In the genomic region with DNA sequence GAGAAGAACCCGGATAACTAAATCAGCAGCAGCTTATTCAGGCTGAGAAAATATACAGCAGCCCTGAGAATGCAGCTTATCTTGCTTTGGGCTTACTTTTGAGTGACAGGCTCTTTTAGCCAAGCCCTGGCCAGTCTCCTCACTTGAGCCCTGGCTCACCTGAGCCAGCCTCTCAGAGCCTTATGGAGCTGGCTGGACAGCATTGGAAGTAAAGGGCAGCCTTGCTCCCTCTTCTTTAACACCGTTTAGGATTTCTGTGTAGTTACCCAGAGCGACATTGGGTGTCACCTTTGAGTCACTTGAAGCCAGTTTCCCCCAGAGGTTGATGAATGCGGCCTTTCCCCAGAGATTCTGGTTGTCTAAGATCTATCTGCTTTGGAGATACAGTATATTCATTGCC, we compare ENCODE assay signal across 8 cellular contexts. TPM values are rescaled to one million over a fixed set of nuclear protein-coding genes. Genes with fewer than 3 reads are reported as not detected.
DNase-seq lines count a peak whose midpoint lies in the region; ATAC-seq and TF ChIP-seq lines count a peak whose summit lies in the region.

No MANE protein-coding gene starts in this region.

- in situ Hi-C loops in astrocyte of the spinal cord (cut with HindIII; ENCODE audit: low sequenced_read_pairs) = no loop called here

- TF ChIP-seq CTCF in astrocyte of the spinal cord (IDR thresholded peaks at IDR 0.05; ENCODE audit: low read depth, low read length) = peak; percentile 50
- peak in 4 of 6 experiments; percentile 53 to 75 (median 62) for TF ChIP-seq CTCF in thyroid gland (IDR thresholded peaks at IDR 0.05)

- H3K27me3 ChIP-seq in thyroid gland = no peaks in the 10 kb centered on the region

- DNase-seq in Right ventricle myocardium inferior (ENCODE audit: missing footprints) (no peak), cardiac septum (ENCODE audit: low spot score) (no peak), NCI-H526 treated with DMSO at 0.1 percent for 48 hours (lab: John Stamatoyannopoulos, UW) (peak; percentile 41), astrocyte of the spinal cord (ENCODE audit: low read depth, low spot score) (peak; percentile 35), inferior parietal cortex (ENCODE audit: extremely low spot score) (peak; percentile 71), thyroid gland (peak; percentile 67 to 68)
- no peak for DNase-seq in stimulated activated CD8-positive, alpha-beta memory T cell treated with anti-CD3 and anti-CD28 coated beads, Interleukin-4, amount 100 ng/mL, for 48 hours

- H3K27ac ChIP-seq in thyroid gland = peak overlapping the region in 1 of 3 donors; percentile 7

- TF ChIP-seq POLR2A in thyroid gland (IDR thresholded peaks at IDR 0.05) = no peak

- intact Hi-C loops in Right ventricle myocardium inferior (cut with DNase I) (loop anchor here (2.0 kb wide), 1 partner anchor 117 kb away; no protein-coding TSS in a partner anchor), cardiac septum (cut with DNase I) (no loop called here), thyroid gland (cut with DNase I) (no loop called here)

- H3K4me1 ChIP-seq in thyroid gland = peaks cover 5 to 15% of the 10 kb centered on the region in 2 donors

- H3K36me3 ChIP-seq in thyroid gland = no peaks in the 10 kb centered on the region

- no peaks in the 10 kb centered on the region for H3K9me3 ChIP-seq in thyroid gland

- ATAC-seq in Right ventricle myocardium inferior (peak; percentile 64), HG02852 (IDR thresholded peaks at IDR 0.05; ENCODE audit: unreplicated experiment) (peak; percentile 60)

- WGBS in thyroid gland, 2 donors = 10 to 17% methylated on average over 4 of the region's 4 CpGs

- H3K4me3 ChIP-seq in astrocyte of the spinal cord (ENCODE audit: low read depth, low read length) (no peak overlapping the region), thyroid gland (replicated peaks in 1 of 3) (no peak overlapping the region)

RNA-seq across cellular contexts. Expression of gene NPIPB2, which starts 7.7 kb away (rescaled TPM):
- total RNA-seq in Right ventricle myocardium inferior = 0.73 TPM
- 1.9 TPM for total RNA-seq in cardiac septum
- total RNA-seq in thyroid gland = 10 to 100 TPM in 1 of 4 donors, 1 to 10 TPM in 3; 5.9 to 34.4 (median 9.7) TPM

RNA-seq across cellular contexts. Expression of gene TNFRSF17, which starts 15.5 kb away (rescaled TPM):
- total RNA-seq in Right ventricle myocardium inferior (not detected), cardiac septum (not detected), thyroid gland (under 1 TPM in 1 of 4 donors, not detected in 3; 0.67 TPM)

RNA-seq across cellular contexts. Expression of gene SNX29, which starts 27.0 kb away (rescaled TPM):
- 11.4 TPM for total RNA-seq in Right ventricle myocardium inferior
- total RNA-seq in cardiac septum = 13.3 TPM
- total RNA-seq in thyroid gland = 10 to 100 TPM; 20.8 to 51.1 (median 31.5) TPM

RNA-seq across cellular contexts. Expression of gene GSPT1, which starts 33.8 kb away (rescaled TPM):
- total RNA-seq in Right ventricle myocardium inferior (91.4 TPM), cardiac septum (86.6 TPM), thyroid gland (100 to 1,000 TPM in 1 of 4 donors, 10 to 100 TPM in 3; 71.9 to 106 (median 86.6) TPM)

Comparison
In these comparisons a context has a peak if more than half of its experiments do, and no peak if none do; other contexts are left out.
1. DNase-seq: peak in NCI-H526 treated with DMSO at 0.1 percent for 48 hours (single experiment), astrocyte of the spinal cord (single experiment), inferior parietal cortex (single experiment) and thyroid gland (2 of 2); none in Right ventricle myocardium inferior (single experiment), cardiac septum (single experiment) and stimulated activated CD8-positive, alpha-beta memory T cell treated with anti-CD3 and anti-CD28 coated beads, Interleukin-4, amount 100 ng/mL, for 48 hours (single experiment).